Comparison of ENCODE assay signal across 34 cellular contexts in genomic region chr7:128415217-128415785, GRCh38. TPM values are rescaled to one million over a fixed set of nuclear protein-coding genes. Genes with fewer than 3 reads are reported as not detected.
"Had no signal": no experiment of that assay in that cellular context is flagged by ENCODE, and none has a peak within 500 bp of the region (broad histone marks: within the 10 kb centered on the region; RNA-seq: fewer than 3 reads in every experiment).

No MANE protein-coding gene starts in this region.

- H3K4me3 Mint-ChIP-seq: activated B cell treated with CpG ODN at 0.5 μM for 24 hours; activated CD4-positive, alpha-beta memory T cell treated with anti-CD3 and anti-CD28 coated beads, Interleukin-2, amount 10 ng/mL, durations not matched to agents 7 days and 5 days; activated CD8-positive, alpha-beta memory T cell treated with anti-CD3 and anti-CD28 coated beads, Interleukin-2, amount 10 ng/mL, durations not matched to agents 7 days and 5 days; activated naive CD4-positive, alpha-beta T cell treated with anti-CD3 and anti-CD28 coated beads, Interleukin-2, amount 10 ng/mL, durations not matched to agents 7 days and 5 days; activated naive CD8-positive, alpha-beta T cell; activated naive CD8-positive, alpha-beta T cell treated with anti-CD3 and anti-CD28 coated beads, Interleukin-2, amount 50 U/mL, for 24 hours; brain had no signal

- H3K9me3 Mint-ChIP-seq: activated B cell treated with CpG ODN at 0.5 μM for 24 hours; activated CD4-positive, alpha-beta memory T cell treated with anti-CD3 and anti-CD28 coated beads, Interleukin-2, amount 10 ng/mL, durations not matched to agents 7 days and 5 days; activated naive CD4-positive, alpha-beta T cell treated with anti-CD3 and anti-CD28 coated beads, Interleukin-2, amount 10 ng/mL, durations not matched to agents 7 days and 5 days; activated naive CD8-positive, alpha-beta T cell treated with anti-CD3 and anti-CD28 coated beads, Interleukin-2, amount 50 U/mL, for 24 hours had no signal

- ATAC-seq: activated CD8-positive, alpha-beta memory T cell treated with anti-CD3 and anti-CD28 coated beads, Interleukin-2, amount 10 ng/mL, durations not matched to agents 7 days and 5 days; activated naive CD8-positive, alpha-beta T cell treated with anti-CD3 and anti-CD28 coated beads, Interleukin-2, amount 50 U/mL, for 24 hours; Panc1 had no signal

- H3K36me3 Mint-ChIP-seq: activated CD8-positive, alpha-beta memory T cell treated with anti-CD3 and anti-CD28 coated beads, Interleukin-2, amount 10 ng/mL, durations not matched to agents 7 days and 5 days; activated naive CD4-positive, alpha-beta T cell treated with anti-CD3 and anti-CD28 coated beads, Interleukin-2, amount 10 ng/mL, durations not matched to agents 7 days and 5 days; activated naive CD8-positive, alpha-beta T cell; brain had no signal

- H3K36me3 ChIP-seq: SJCRH30 had no signal

- H3K9me3 ChIP-seq: SJCRH30 had no signal

- H3K4me3 ChIP-seq: SJCRH30 had no signal

- H3K27ac Mint-ChIP-seq: activated B cell treated with CpG ODN at 0.5 μM for 24 hours; activated CD4-positive, alpha-beta memory T cell treated with anti-CD3 and anti-CD28 coated beads, Interleukin-2, amount 10 ng/mL, durations not matched to agents 7 days and 5 days; activated CD8-positive, alpha-beta memory T cell treated with anti-CD3 and anti-CD28 coated beads, Interleukin-2, amount 10 ng/mL, durations not matched to agents 7 days and 5 days; activated naive CD4-positive, alpha-beta T cell treated with anti-CD3 and anti-CD28 coated beads, Interleukin-2, amount 10 ng/mL, durations not matched to agents 7 days and 5 days; activated naive CD8-positive, alpha-beta T cell; activated naive CD8-positive, alpha-beta T cell treated with anti-CD3 and anti-CD28 coated beads, Interleukin-2, amount 50 U/mL, for 24 hours; brain had no signal

- DNase-seq: activated B cell treated with CpG ODN at 0.5 μM for 24 hours; activated CD4-positive, alpha-beta memory T cell treated with anti-CD3 and anti-CD28 coated beads, Interleukin-2, amount 10 ng/mL, durations not matched to agents 7 days and 5 days; activated CD4-positive, alpha-beta T cell treated with anti-CD3 and anti-CD28 coated beads for 4 hours; activated CD4-positive, CD25-positive, alpha-beta regulatory T cell treated with anti-CD3 and anti-CD28 coated beads, Interleukin-2, amount 50 U/mL, for 72 hours; activated CD8-positive, alpha-beta memory T cell treated with anti-CD3 and anti-CD28 coated beads for 24 hours; activated CD8-positive, alpha-beta memory T cell treated with anti-CD3 and anti-CD28 coated beads, Interleukin-2, amount 10 ng/mL, durations not matched to agents 7 days and 5 days; activated CD8-positive, alpha-beta memory T cell treated with anti-CD3 and anti-CD28 coated beads, Interleukin-2, amount 50 U/mL, for 48 hours; activated effector memory CD4-positive, alpha-beta T cell treated with Interleukin-2 at 50 U/mL for 16 hours; activated naive CD4-positive, alpha-beta T cell treated with anti-CD3 and anti-CD28 coated beads, Interleukin-2, amount 10 ng/mL, durations not matched to agents 7 days and 5 days; activated naive CD8-positive, alpha-beta T cell treated with anti-CD3 and anti-CD28 coated beads, Interleukin-2, amount 50 U/mL, for 24 hours; activated T-cell treated with anti-CD3 and anti-CD28 coated beads, Interleukin-2, amount 50 U/mL, for 48 hours; anterior cingulate cortex; central memory CD4-positive, alpha-beta T cell; MM.1S; MV-4-11; NCI-H1092; NCI-H1436 treated with DMSO at 0.1 percent for 48 hours; NCI-H1694 treated with DMSO at 0.1 percent for 48 hours; NCI-H2029; NCI-H2107; NCI-H2171; NCI-H226; NCI-H524 treated with DMSO at 0.1 percent for 48 hours; OCI-M1; SHP77; SJCRH30; SW 1271; T-helper 1 cell; T-helper 2 cell; T-helper 9 cell had no signal

- H3K4me1 ChIP-seq: SJCRH30 had no signal

RNA-seq across cellular contexts. Expression of gene PRRT4, which starts 53.8 kb away (rescaled TPM):
- total RNA-seq: activated B cell treated with CpG ODN at 0.5 μM for 24 hours; activated CD4-positive, alpha-beta memory T cell treated with anti-CD3 and anti-CD28 coated beads, Interleukin-2, amount 10 ng/mL, durations not matched to agents 7 days and 5 days; RPMI7951 had no signal
